ENCODE assay signal across 14 cellular contexts in the genomic region with DNA sequence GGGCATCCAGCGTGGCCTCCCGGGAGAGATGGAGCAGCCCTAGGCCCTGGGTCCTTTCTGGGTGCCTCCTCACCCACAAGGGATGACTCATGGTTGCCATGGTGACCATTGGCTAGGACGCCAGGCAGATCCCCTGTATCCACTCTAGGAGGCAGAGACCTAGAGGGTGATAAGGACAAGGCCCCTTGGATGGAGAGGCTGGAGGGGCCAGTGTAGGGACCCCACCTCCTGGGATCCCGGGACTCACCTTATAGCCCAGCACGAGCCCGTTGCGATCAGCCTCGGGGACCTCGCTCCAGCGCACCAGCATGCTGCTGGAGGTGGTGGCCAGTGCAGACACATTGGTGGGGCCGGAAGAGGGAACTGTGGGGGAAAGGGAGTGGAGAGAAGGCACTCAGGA.
DNase-seq lines count a peak whose midpoint lies in the region; ATAC-seq and TF ChIP-seq lines count a peak whose summit lies in the region.
"Had no signal": no experiment of that assay in that cellular context is flagged by ENCODE, and none has a peak within 500 bp of the region (broad histone marks: within the 10 kb centered on the region; RNA-seq: fewer than 3 reads in every experiment).

No MANE protein-coding gene starts in this region.

- no peaks in the 10 kb centered on the region for H3K36me3 ChIP-seq in CD8-positive, alpha-beta memory T cell (ENCODE audit: insufficient read depth, low read length)

- peak; percentile 3 for DNase-seq in activated naive CD8-positive, alpha-beta T cell treated with anti-CD3 and anti-CD28 coated beads, Interleukin-2, amount 50 U/mL, for 24 hours
- no peak for DNase-seq in activated naive CD8-positive, alpha-beta T cell treated with anti-CD3 and anti-CD28 coated beads for 36 hours
- DNase-seq in NCI-H69 (lab: John Stamatoyannopoulos, UW) (peak; percentile 42), fibroblast of mammary gland (ENCODE audit: low read depth) (peak; percentile 40)
- peak; percentile 26 for DNase-seq in stimulated activated CD8-positive, alpha-beta memory T cell treated with anti-CD3 and anti-CD28 coated beads, Interleukin-4, amount 100 ng/mL, for 48 hours
- no peak for DNase-seq in effector CD4-positive, alpha-beta T cell
- DNase-seq in CD8-positive, alpha-beta memory T cell: no peak
- DNase-seq: activated CD8-positive, alpha-beta memory T cell treated with anti-CD3 and anti-CD28 coated beads, Interleukin-2, amount 50 U/mL, for 4 hours; NCI-H226; stimulated activated CD4-positive, alpha-beta T cell treated with anti-CD3 and anti-CD28 coated beads, Interleukin-4, amount 100 ng/mL, for 1 hour; stimulated activated naive CD4-positive, alpha-beta T cell treated with Interleukin-2 at 50 U/mL for 16 hours had no signal

- H3K36me3 Mint-ChIP-seq in activated naive CD8-positive, alpha-beta T cell treated with anti-CD3 and anti-CD28 coated beads, Interleukin-2, amount 50 U/mL, for 24 hours (ENCODE audit: low read depth): no peaks in the 10 kb centered on the region
- H3K36me3 Mint-ChIP-seq in activated naive CD8-positive, alpha-beta T cell treated with anti-CD3 and anti-CD28 coated beads for 36 hours: peaks cover 1% of the 10 kb centered on the region
- no peaks in the 10 kb centered on the region for H3K36me3 Mint-ChIP-seq in CD8-positive, alpha-beta memory T cell

- no peaks in the 10 kb centered on the region for H3K9me3 ChIP-seq in CD8-positive, alpha-beta memory T cell (ENCODE audit: low read length)

- no peaks in the 10 kb centered on the region for H3K4me1 ChIP-seq in CD8-positive, alpha-beta memory T cell (ENCODE audit: insufficient read depth, low read length)

- H3K27ac Mint-ChIP-seq in activated naive CD8-positive, alpha-beta T cell treated with anti-CD3 and anti-CD28 coated beads, Interleukin-2, amount 50 U/mL, for 24 hours: no peak overlapping the region
- no peak overlapping the region for H3K27ac Mint-ChIP-seq in activated naive CD8-positive, alpha-beta T cell treated with anti-CD3 and anti-CD28 coated beads for 36 hours
- no peak overlapping the region for H3K27ac Mint-ChIP-seq in CD8-positive, alpha-beta memory T cell
- H3K27ac Mint-ChIP-seq: activated naive CD8-positive, alpha-beta T cell had no signal

- no peaks in the 10 kb centered on the region for H3K27me3 ChIP-seq in CD8-positive, alpha-beta memory T cell (ENCODE audit: insufficient read depth, low read length, poor library complexity, severe bottlenecking)

- TF ChIP-seq CTCF in fibroblast of mammary gland (conservative IDR thresholded peaks at IDR 0.05; ENCODE audit: control insufficient read depth, insufficient read depth, low read depth, low read length): no peak

- H3K4me3 Mint-ChIP-seq in activated naive CD8-positive, alpha-beta T cell treated with anti-CD3 and anti-CD28 coated beads, Interleukin-2, amount 50 U/mL, for 24 hours: no peak overlapping the region
- no peak overlapping the region for H3K4me3 Mint-ChIP-seq in activated naive CD8-positive, alpha-beta T cell treated with anti-CD3 and anti-CD28 coated beads for 36 hours
- H3K4me3 Mint-ChIP-seq in CD8-positive, alpha-beta memory T cell: no peak overlapping the region
- H3K4me3 Mint-ChIP-seq: activated naive CD8-positive, alpha-beta T cell had no signal

- no peak for ATAC-seq in activated naive CD8-positive, alpha-beta T cell treated with anti-CD3 and anti-CD28 coated beads, Interleukin-2, amount 50 U/mL, for 24 hours
- ATAC-seq in HG03520 (IDR thresholded peaks at IDR 0.05; ENCODE audit: unreplicated experiment): no peak

- no peak overlapping the region for H3K4me3 ChIP-seq in fibroblast of mammary gland (ENCODE audit: control insufficient read depth, low read depth, low read length)
- no peak overlapping the region for H3K4me3 ChIP-seq in CD8-positive, alpha-beta memory T cell (ENCODE audit: low read length)
- H3K4me3 ChIP-seq: coronary artery had no signal

- no peaks in the 10 kb centered on the region for H3K9me3 Mint-ChIP-seq in activated naive CD8-positive, alpha-beta T cell treated with anti-CD3 and anti-CD28 coated beads, Interleukin-2, amount 50 U/mL, for 24 hours
- H3K9me3 Mint-ChIP-seq in activated naive CD8-positive, alpha-beta T cell treated with anti-CD3 and anti-CD28 coated beads for 36 hours: no peaks in the 10 kb centered on the region
- H3K9me3 Mint-ChIP-seq in CD8-positive, alpha-beta memory T cell: no peaks in the 10 kb centered on the region

- POLR2A ChIA-PET in CD8-positive, alpha-beta memory T cell (lab: Charles Lee): no interaction called here

- H3K4me1 Mint-ChIP-seq in activated naive CD8-positive, alpha-beta T cell treated with anti-CD3 and anti-CD28 coated beads, Interleukin-2, amount 50 U/mL, for 24 hours: no peaks in the 10 kb centered on the region
- H3K4me1 Mint-ChIP-seq in activated naive CD8-positive, alpha-beta T cell treated with anti-CD3 and anti-CD28 coated beads for 36 hours: no peaks in the 10 kb centered on the region
- H3K4me1 Mint-ChIP-seq in CD8-positive, alpha-beta memory T cell: no peaks in the 10 kb centered on the region

- CTCF ChIA-PET in CD8-positive, alpha-beta memory T cell (lab: Charles Lee): no interaction called here

- H3K27ac ChIP-seq in CD8-positive, alpha-beta memory T cell (ENCODE audit: low read depth, low read length): no peak overlapping the region
- H3K27ac ChIP-seq: coronary artery had no signal

- H3K27me3 Mint-ChIP-seq in activated naive CD8-positive, alpha-beta T cell treated with anti-CD3 and anti-CD28 coated beads, Interleukin-2, amount 50 U/mL, for 24 hours: no peaks in the 10 kb centered on the region
- H3K27me3 Mint-ChIP-seq in activated naive CD8-positive, alpha-beta T cell treated with anti-CD3 and anti-CD28 coated beads for 36 hours: no peaks in the 10 kb centered on the region
- peaks cover 0 to 4% of the 10 kb centered on the region in 2 donors for H3K27me3 Mint-ChIP-seq in CD8-positive, alpha-beta memory T cell
- H3K27me3 Mint-ChIP-seq: activated naive CD8-positive, alpha-beta T cell had no signal

Comparison
In these comparisons a context has a peak if more than half of its experiments do, and no peak if none do; other contexts are left out.
1. DNase-seq: peak in activated naive CD8-positive, alpha-beta T cell treated with anti-CD3 and anti-CD28 coated beads, Interleukin-2, amount 50 U/mL, for 24 hours (single experiment), NCI-H69 (single experiment), fibroblast of mammary gland (single experiment) and stimulated activated CD8-positive, alpha-beta memory T cell treated with anti-CD3 and anti-CD28 coated beads, Interleukin-4, amount 100 ng/mL, for 48 hours (single experiment); none in activated naive CD8-positive, alpha-beta T cell treated with anti-CD3 and anti-CD28 coated beads for 36 hours (single experiment), effector CD4-positive, alpha-beta T cell (single experiment) and CD8-positive, alpha-beta memory T cell (0 of 5).